ENCODE assay signal across 9 cellular contexts in the genomic region with DNA sequence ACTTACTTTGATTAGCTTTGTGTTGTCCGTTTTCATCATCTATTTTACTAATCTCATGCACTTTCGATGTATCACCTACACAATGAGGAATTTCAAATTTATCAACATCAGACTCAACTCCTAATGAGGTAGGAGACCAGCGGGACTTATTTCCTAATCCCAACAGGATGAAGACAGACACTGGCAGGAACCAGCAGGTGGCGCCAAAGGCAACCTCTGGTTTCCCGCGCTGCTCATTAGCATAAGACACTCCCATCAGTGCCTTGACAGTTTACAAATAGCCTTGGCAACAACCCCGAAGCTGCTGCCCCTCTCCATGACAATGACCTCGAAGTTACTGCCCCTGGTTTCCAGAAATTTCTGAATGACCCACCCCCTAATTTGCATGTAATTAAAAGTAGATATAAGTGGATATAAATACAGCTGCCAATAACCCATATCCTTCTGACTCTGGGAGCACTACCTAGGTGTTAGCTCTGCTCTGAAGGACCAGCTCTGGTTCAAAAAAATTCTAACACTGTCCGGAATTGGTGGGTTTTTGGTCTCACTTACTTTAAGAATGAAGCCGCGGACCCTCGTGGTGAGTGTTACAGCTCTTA.
DNase-seq lines count a peak whose midpoint lies in the region; ATAC-seq, FAIRE-seq and TF ChIP-seq lines count a peak whose summit lies in the region.
"Had no signal": no experiment of that assay in that cellular context is flagged by ENCODE, and none has a peak within 500 bp of the region (broad histone marks: within the 10 kb centered on the region; RNA-seq: fewer than 3 reads in every experiment).

No MANE protein-coding gene starts in this region.

- no peaks in the 10 kb centered on the region for H4K20me1 ChIP-seq in OCI-LY3 (ENCODE audit: insufficient read depth, low read length)
- H4K20me1 ChIP-seq: BLaER1 treated with 17β-estradiol and CSF1 and Interleukin-3, amounts not matched to agents 10 nM and 100 nM had no signal

- DNase-seq in NK-92 treated with Interleukin-12 subunit alpha and Interleukin-12 subunit beta, amount 100 ng/mL, for 24 hours (lab: John Stamatoyannopoulos, UW), result peak; percentile 14
- DNase-seq in NK-92 (lab: John Stamatoyannopoulos, UW; ENCODE audit: unreplicated experiment) (no peak), bronchial epithelial cell (ENCODE audit: low read depth) (peak; percentile 26), mucosa of descending colon (peak in 2 of 3 donors; percentile 28 to 41), GM03348 (ENCODE audit: low spot score) (no peak), NCI-H187 (lab: John Stamatoyannopoulos, UW) (no peak)

- peak; percentile 85 for TF ChIP-seq CTCF in OCI-LY3 (IDR thresholded peaks at IDR 0.05; ENCODE audit: low read depth, low read length)
- peak; percentile 55 for TF ChIP-seq CTCF in bronchial epithelial cell (IDR thresholded peaks at IDR 0.05; ENCODE audit: insufficient read depth, low read length, severe bottlenecking)
- no peak for TF ChIP-seq CTCF in mucosa of descending colon (IDR thresholded peaks at IDR 0.05)

- H3K27me3 ChIP-seq in OCI-LY3 (ENCODE audit: low read depth, low read length) (no peaks in the 10 kb centered on the region), bronchial epithelial cell (ENCODE audit: control insufficient read depth, insufficient read depth, low read length) (no peaks in the 10 kb centered on the region)
- H3K27me3 ChIP-seq: BLaER1 treated with 17β-estradiol and CSF1 and Interleukin-3, amounts not matched to agents 10 nM and 100 nM had no signal

- H3K36me3 ChIP-seq in OCI-LY3 (replicated peaks; ENCODE audit: low read depth, low read length) (no peaks in the 10 kb centered on the region), bronchial epithelial cell (ENCODE audit: control insufficient read depth, insufficient read depth, low read length) (no peaks in the 10 kb centered on the region), mucosa of descending colon (ENCODE audit: low read depth) (no peaks in the 10 kb centered on the region)
- H3K36me3 ChIP-seq: BLaER1 treated with 17β-estradiol and CSF1 and Interleukin-3, amounts not matched to agents 10 nM and 100 nM had no signal

- H2AFZ ChIP-seq in OCI-LY3 (ENCODE audit: low read depth, low read length), result no peak overlapping the region

- intact Hi-C loops in mucosa of descending colon (cut with DNase I, micrococcal nuclease), result no loop called here

- H3K9me3 ChIP-seq in OCI-LY3 (ENCODE audit: insufficient read depth, low read length) (no peaks in the 10 kb centered on the region), mucosa of descending colon (no peaks in the 10 kb centered on the region)

- H3K79me2 ChIP-seq in OCI-LY3 (ENCODE audit: low read length), result no peaks in the 10 kb centered on the region

- no peak for FAIRE-seq in bronchial epithelial cell (lab: Jason Lieb, UNC)

- no peak overlapping the region for H3K27ac ChIP-seq in OCI-LY3 (ENCODE audit: low read length)
- H3K27ac ChIP-seq: BLaER1 treated with 17β-estradiol and CSF1 and Interleukin-3, amounts not matched to agents 10 nM and 100 nM had no signal

- H3K4me3 ChIP-seq in OCI-LY3 (ENCODE audit: low read length), result no peak overlapping the region
- H3K4me3 ChIP-seq in bronchial epithelial cell (ENCODE audit: low read depth, low read length), result no peak overlapping the region
- no peak overlapping the region for H3K4me3 ChIP-seq in mucosa of descending colon
- H3K4me3 ChIP-seq: BLaER1 treated with 17β-estradiol and CSF1 and Interleukin-3, amounts not matched to agents 10 nM and 100 nM had no signal

- H3K4me2 ChIP-seq in OCI-LY3 (ENCODE audit: low read length), result peak overlapping the region; percentile 37
- H3K4me2 ChIP-seq: BLaER1 treated with 17β-estradiol and CSF1 and Interleukin-3, amounts not matched to agents 10 nM and 100 nM had no signal

- ATAC-seq in mucosa of descending colon, result no peak
- ATAC-seq in GM18858 (IDR thresholded peaks at IDR 0.05; ENCODE audit: unreplicated experiment), result no peak

- H3K9ac ChIP-seq in OCI-LY3 (ENCODE audit: low read length), result no peak overlapping the region
- H3K9ac ChIP-seq: BLaER1 treated with 17β-estradiol and CSF1 and Interleukin-3, amounts not matched to agents 10 nM and 100 nM had no signal

- H3K4me1 ChIP-seq in OCI-LY3 (ENCODE audit: low read length), result no peaks in the 10 kb centered on the region
- no peaks in the 10 kb centered on the region for H3K4me1 ChIP-seq in mucosa of descending colon (ENCODE audit: low read depth)
- H3K4me1 ChIP-seq: BLaER1 treated with 17β-estradiol and CSF1 and Interleukin-3, amounts not matched to agents 10 nM and 100 nM had no signal

Comparison
In these comparisons a context has a peak if more than half of its experiments do, and no peak if none do; other contexts are left out.
1. DNase-seq: peak in NK-92 treated with Interleukin-12 subunit alpha and Interleukin-12 subunit beta, amount 100 ng/mL, for 24 hours (single experiment), bronchial epithelial cell (single experiment) and mucosa of descending colon (2 of 3); none in NK-92 (single experiment), GM03348 (single experiment) and NCI-H187 (0 of 2).